9 cellular contexts compared by ENCODE assay signal in the genomic region with DNA sequence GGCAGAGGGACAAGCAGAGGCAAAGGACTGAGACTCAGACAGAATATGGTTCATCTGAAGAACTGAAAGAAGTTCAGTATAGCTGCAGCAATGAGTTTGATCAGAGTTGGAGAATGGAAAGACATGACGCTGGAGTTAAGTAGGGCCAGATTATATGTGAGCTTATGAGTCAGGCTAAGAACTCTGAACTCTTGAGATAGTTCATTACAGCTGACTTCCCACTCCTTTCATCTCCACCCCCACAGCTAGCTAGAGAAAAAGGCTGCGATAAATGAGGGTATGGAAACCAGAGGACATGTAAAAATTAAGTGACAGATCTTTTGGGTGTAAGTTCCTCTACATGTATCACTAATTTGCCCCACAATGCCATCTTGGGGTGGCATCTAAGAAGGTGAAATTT. TPM values are rescaled to one million over a fixed set of nuclear protein-coding genes. Genes with fewer than 3 reads are reported as not detected.
DNase-seq lines count a peak whose midpoint lies in the region; ATAC-seq and TF ChIP-seq lines count a peak whose summit lies in the region.
"Had no signal": no experiment of that assay in that cellular context is flagged by ENCODE, and none has a peak within 500 bp of the region (broad histone marks: within the 10 kb centered on the region; RNA-seq: fewer than 3 reads in every experiment).

No MANE protein-coding gene starts in this region.

- no peak overlapping the region for H4K91ac ChIP-seq in IMR-90 (ENCODE audit: insufficient read depth, low read depth, low read length)

- no peak overlapping the region for H3K4me2 ChIP-seq in IMR-90 (ENCODE audit: low read depth, low read length)

- no peak overlapping the region for H3K23ac ChIP-seq in IMR-90 (ENCODE audit: low read depth, low read length)

- intact Hi-C loops in IMR-90 (cut with micrococcal nuclease): no loop called here

- DNase-seq in IMR-90 (peak; percentile 67), fibroblast of the aortic adventitia (ENCODE audit: low read depth) (peak; percentile 24), hepatic stellate cell (ENCODE audit: low spot score) (no peak), NCI-H510A (lab: John Stamatoyannopoulos, UW) (no peak), retina (no peak)
- peak; percentile 19 for DNase-seq in activated CD8-positive, alpha-beta memory T cell treated with anti-CD3 and anti-CD28 coated beads, Interleukin-2, amount 50 U/mL, for 4 hours
- peak in 2 of 3 experiments; percentile 3 to 15 for DNase-seq in stimulated activated CD4-positive, alpha-beta T cell treated with anti-CD3 and anti-CD28 coated beads, TNF-alpha, amount 100 ng/mL, for 4 hours (ENCODE audit: low read depth in 3 of 3)
- DNase-seq in effector CD8-positive, alpha-beta T cell (lab: John Stamatoyannopoulos, UW): no peak
- DNase-seq: NCI-H1417 had no signal

- H2BK20ac ChIP-seq in IMR-90 (ENCODE audit: low read depth, low read length): no peak overlapping the region

- H2BK5ac ChIP-seq in IMR-90 (ENCODE audit: low read depth, low read length, poor library complexity, severe bottlenecking): no peak overlapping the region

- H4K5ac ChIP-seq in IMR-90 (ENCODE audit: low read depth, low read length): no peak overlapping the region

- TF ChIP-seq CTCF in IMR-90 (conservative IDR thresholded peaks at IDR 0.05; ENCODE audit: low read depth, low read length) (no peak), fibroblast of the aortic adventitia (IDR thresholded peaks at IDR 0.05; ENCODE audit: insufficient read depth, low read length) (no peak)

- CTCF ChIA-PET in IMR-90 (lab: Yijun Ruan, JAX): interaction anchor here (0.6 kb wide), 1 partner anchor 176 kb away, joined by 7 read pairs; no protein-coding TSS in a partner anchor

- H3K9me1 ChIP-seq in IMR-90 (ENCODE audit: insufficient read depth, low read length): no peaks in the 10 kb centered on the region

- no peak overlapping the region for H2AFZ ChIP-seq in IMR-90 (replicated peaks; ENCODE audit: low read length, poor library complexity)

- no peak overlapping the region for H3K27ac ChIP-seq in IMR-90 (ENCODE audit: insufficient read depth, low read length)

- no CpG with 5 or more reads among the region's 2 CpGs for WGBS in IMR-90 (ENCODE audit: extremely low coverage in 2 of 2, insufficient read length in 1 of 2), 2 experiments

- TF ChIP-seq RAD21 in IMR-90 (IDR thresholded peaks at IDR 0.05; ENCODE audit: low read length): no peak

- H3K9ac ChIP-seq in IMR-90 (ENCODE audit: low read depth, low read length): no peak overlapping the region

- no peak overlapping the region for H3K14ac ChIP-seq in IMR-90 (replicated peaks; ENCODE audit: low read depth, low read length)

- dilution Hi-C loops in IMR-90 (cut with HindIII; ENCODE audit: low sequenced_read_pairs, unreplicated experiment): no loop called here

- H3K56ac ChIP-seq in IMR-90 (ENCODE audit: extremely low read depth, insufficient read depth, low read length): no peak overlapping the region

- H4K20me1 ChIP-seq in IMR-90 (ENCODE audit: insufficient read depth, low read length): no peaks in the 10 kb centered on the region

- no peak overlapping the region for H3K4me3 ChIP-seq in IMR-90 (ENCODE audit: insufficient read depth, low read depth, low read length)
- no peak overlapping the region for H3K4me3 ChIP-seq in fibroblast of the aortic adventitia (ENCODE audit: low read depth, low read length)

- H2AK5ac ChIP-seq in IMR-90 (ENCODE audit: low read depth, low read length): no peak overlapping the region

- H2BK15ac ChIP-seq in IMR-90 (ENCODE audit: low read depth, low read length): no peak overlapping the region

- no peak overlapping the region for H4K8ac ChIP-seq in IMR-90 (ENCODE audit: low read depth in 2 of 2, low read length in 2 of 2)

- BruUV-seq in IMR-90 (replicated peaks; lab: Mats Ljungman, UMichigan): no TSS peak

- no peak overlapping the region for H3K18ac ChIP-seq in IMR-90 (ENCODE audit: low read depth, low read length)

- POLR2A ChIA-PET in IMR-90 (lab: Charles Lee; ENCODE audit: unreplicated experiment): no interaction called here

- no peak overlapping the region for H3K4ac ChIP-seq in IMR-90 (ENCODE audit: low read depth, low read length)

- H3K79me1 ChIP-seq in IMR-90 (ENCODE audit: low read depth in 1 of 2, low read length in 2 of 2): peaks cover 0 to 3% of the 10 kb centered on the region in 2 experiments; a peak in 2 of 4 replicates

- H3K4me1 ChIP-seq in IMR-90 (ENCODE audit: control insufficient read depth, insufficient read depth, low read length): peaks cover 4% of the 10 kb centered on the region; the same call in 1 of the 2 replicates

- H3K36me3 ChIP-seq in IMR-90 (ENCODE audit: control insufficient read depth, insufficient read depth, low read length): peaks cover 18% of the 10 kb centered on the region

- peak; percentile 84 for ATAC-seq in IMR-90 (ENCODE audit: low read depth)

- H2AK9ac ChIP-seq in IMR-90 (replicated peaks; ENCODE audit: low read depth, low read length, poor library complexity): no peak overlapping the region

- no peaks in the 10 kb centered on the region for H3K9me3 ChIP-seq in IMR-90 (ENCODE audit: control insufficient read depth, insufficient read depth, low read length)

- no peak for TF ChIP-seq POLR2A in IMR-90 (IDR thresholded peaks at IDR 0.05; ENCODE audit: low read depth, low read length)

- in situ Hi-C loops in IMR-90 (cut with MboI; ENCODE audit: low sequenced_read_pairs): no loop called here

- no peaks in the 10 kb centered on the region for H3K27me3 ChIP-seq in IMR-90 (ENCODE audit: control insufficient read depth, insufficient read depth, low read length)

- no peak overlapping the region for H2BK120ac ChIP-seq in IMR-90 (ENCODE audit: low read depth, low read length)

TF ChIP-seq in IMR-90, 13 proteins besides CTCF, POLR2A, EP300 and RAD21:
- TF ChIP-seq RCOR1 (IDR thresholded peaks at IDR 0.05; ENCODE audit: insufficient replicate concordance, low read length) (no peak), CHD1 (IDR thresholded peaks at IDR 0.05; ENCODE audit: low read depth, low read length) (no peak), SMC3 (IDR thresholded peaks at IDR 0.05; ENCODE audit: low read depth, low read length) (no peak), FOS (IDR thresholded peaks at IDR 0.05; ENCODE audit: low read depth, low read length) (no peak), NFE2L2 (IDR thresholded peaks at IDR 0.05; ENCODE audit: low read depth, low read length) (no peak), MAZ (IDR thresholded peaks at IDR 0.05; ENCODE audit: borderline replicate concordance, low read depth, low read length) (no peak), MAFK (IDR thresholded peaks at IDR 0.05; ENCODE audit: low read depth, low read length) (no peak), CEBPB (IDR thresholded peaks at IDR 0.05; ENCODE audit: low read depth, low read length) (no peak), RFX5 (IDR thresholded peaks at IDR 0.05; ENCODE audit: low read depth, low read length) (no peak), BHLHE40 (IDR thresholded peaks at IDR 0.05; ENCODE audit: low read depth, low read length) (no peak), MXI1 (IDR thresholded peaks at IDR 0.05; ENCODE audit: borderline replicate concordance, low read depth, low read length) (no peak)
- TF ChIP-seq, protein P1, sequence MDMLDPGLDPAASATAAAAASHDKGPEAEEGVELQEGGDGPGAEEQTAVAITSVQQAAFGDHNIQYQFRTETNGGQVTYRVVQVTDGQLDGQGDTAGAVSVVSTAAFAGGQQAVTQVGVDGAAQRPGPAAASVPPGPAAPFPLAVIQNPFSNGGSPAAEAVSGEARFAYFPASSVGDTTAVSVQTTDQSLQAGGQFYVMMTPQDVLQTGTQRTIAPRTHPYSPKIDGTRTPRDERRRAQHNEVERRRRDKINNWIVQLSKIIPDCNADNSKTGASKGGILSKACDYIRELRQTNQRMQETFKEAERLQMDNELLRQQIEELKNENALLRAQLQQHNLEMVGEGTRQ (IDR thresholded peaks at IDR 0.05; ENCODE audit: low read depth, low read length): no peak
- TF ChIP-seq, protein P2, sequence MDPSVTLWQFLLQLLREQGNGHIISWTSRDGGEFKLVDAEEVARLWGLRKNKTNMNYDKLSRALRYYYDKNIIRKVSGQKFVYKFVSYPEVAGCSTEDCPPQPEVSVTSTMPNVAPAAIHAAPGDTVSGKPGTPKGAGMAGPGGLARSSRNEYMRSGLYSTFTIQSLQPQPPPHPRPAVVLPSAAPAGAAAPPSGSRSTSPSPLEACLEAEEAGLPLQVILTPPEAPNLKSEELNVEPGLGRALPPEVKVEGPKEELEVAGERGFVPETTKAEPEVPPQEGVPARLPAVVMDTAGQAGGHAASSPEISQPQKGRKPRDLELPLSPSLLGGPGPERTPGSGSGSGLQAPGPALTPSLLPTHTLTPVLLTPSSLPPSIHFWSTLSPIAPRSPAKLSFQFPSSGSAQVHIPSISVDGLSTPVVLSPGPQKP (IDR thresholded peaks at IDR 0.05; ENCODE audit: borderline replicate concordance, low read depth, low read length): no peak
TF ChIP-seq in IMR-90: peak in this region for 0.

RNA-seq across cellular contexts. Expression of a gene that starts 28.7 kb away (rescaled TPM):
- total RNA-seq in IMR-90 (2012; rRNA removed) (25.6 and 27.8 TPM in 2 replicates), fibroblast of the aortic adventitia (ENCODE audit: low replicate concordance) (23.3 and 35.7 TPM in 2 replicates)
- polyA plus RNA-seq in IMR-90 (2012; rRNA removed): 26.5 and 27.3 TPM in 2 replicates
- polyA plus RNA-seq in IMR-90 (2012; cell fraction: cytosol; rRNA removed): 20.9 and 33.3 TPM in 2 replicates
- polyA plus RNA-seq in IMR-90 (2012; cell fraction: nucleus; rRNA removed; ENCODE audit: low replicate concordance): 5.8 and 12.0 TPM in 2 replicates

RNA-seq across cellular contexts. Expression of a gene that starts 31.9 kb away (rescaled TPM):
- total RNA-seq in IMR-90 (2012; rRNA removed) (61.4 and 71.9 TPM in 2 replicates), fibroblast of the aortic adventitia (ENCODE audit: low replicate concordance) (50.6 and 62.1 TPM in 2 replicates)
- 75.1 and 75.8 TPM in 2 replicates for polyA plus RNA-seq in IMR-90 (2012; rRNA removed)
- 42.1 and 49.7 TPM in 2 replicates for polyA plus RNA-seq in IMR-90 (2012; cell fraction: cytosol; rRNA removed)
- 198 and 228 TPM in 2 replicates for polyA plus RNA-seq in IMR-90 (2012; cell fraction: nucleus; rRNA removed; ENCODE audit: low replicate concordance)

RNA-seq across cellular contexts. Expression of a gene that starts 56.3 kb away (rescaled TPM):
- total RNA-seq in IMR-90 (2012; rRNA removed) (8.6 and 9.9 TPM in 2 replicates), fibroblast of the aortic adventitia (ENCODE audit: low replicate concordance) (9.7 and 11.1 TPM in 2 replicates)
- 34.3 and 34.7 TPM in 2 replicates for polyA plus RNA-seq in IMR-90 (2012; rRNA removed)
- polyA plus RNA-seq in IMR-90 (2012; cell fraction: cytosol; rRNA removed): 22.3 and 24.0 TPM in 2 replicates
- 56.9 and 100 TPM in 2 replicates for polyA plus RNA-seq in IMR-90 (2012; cell fraction: nucleus; rRNA removed; ENCODE audit: low replicate concordance)

Comparison
In these comparisons a context has a peak if more than half of its experiments do, and no peak if none do; other contexts are left out.
1. DNase-seq: peak in IMR-90 (single experiment), activated CD8-positive, alpha-beta memory T cell treated with anti-CD3 and anti-CD28 coated beads, Interleukin-2, amount 50 U/mL, for 4 hours (single experiment), fibroblast of the aortic adventitia (single experiment) and stimulated activated CD4-positive, alpha-beta T cell treated with anti-CD3 and anti-CD28 coated beads, TNF-alpha, amount 100 ng/mL, for 4 hours (2 of 3); none in hepatic stellate cell (single experiment), effector CD8-positive, alpha-beta T cell (single experiment), NCI-H510A (single experiment) and retina (single experiment).